18 cellular contexts compared by ENCODE assay signal in genomic region chr2:17615152-17615551, GRCh38.
DNase-seq lines count a peak whose midpoint lies in the region; ATAC-seq, FAIRE-seq and TF ChIP-seq lines count a peak whose summit lies in the region.
"Had no signal": no experiment of that assay in that cellular context is flagged by ENCODE, and none has a peak within 500 bp of the region (broad histone marks: within the 10 kb centered on the region; RNA-seq: fewer than 3 reads in every experiment).

No MANE protein-coding gene starts in this region.

- peaks cover 37% of the 10 kb centered on the region for H3K4me1 ChIP-seq in A673 (ENCODE audit: insufficient read depth, low read length, poor library complexity, severe bottlenecking)
- H3K4me1 ChIP-seq in PC-3 (ENCODE audit: insufficient read depth, low read length) = peaks cover 21% of the 10 kb centered on the region
- H3K4me1 ChIP-seq in keratinocyte (ENCODE audit: control insufficient read depth, extremely low read depth, insufficient read depth, low read length) = peaks cover 24% of the 10 kb centered on the region

- H3K27ac Mint-ChIP-seq in MCF 10A (ENCODE audit: low read depth, unreplicated experiment) = peak overlapping the region; percentile 55
- H3K27ac Mint-ChIP-seq: CD4-positive, CD25-positive, alpha-beta regulatory T cell; GM23338 had no signal

- H3K4me3 ChIP-seq in A673 (ENCODE audit: low read depth, low read length, poor library complexity, severe bottlenecking) (no peak overlapping the region), PC-3 (ENCODE audit: low read length) (no peak overlapping the region), keratinocyte (ENCODE audit: control insufficient read depth in 2 of 3, extremely low read depth in 1 of 3, insufficient read depth in 2 of 3, low read depth in 1 of 3, low read length in 3 of 3) (no peak overlapping the region), WERI-Rb-1 (ENCODE audit: low read depth, low read length) (no peak overlapping the region)
- H3K4me3 ChIP-seq: GM23338 had no signal

- no peaks in the 10 kb centered on the region for H3K27me3 Mint-ChIP-seq in MCF 10A (ENCODE audit: insufficient read depth, unreplicated experiment)
- H3K27me3 Mint-ChIP-seq: CD4-positive, CD25-positive, alpha-beta regulatory T cell had no signal

- H3K9me3 ChIP-seq in A673 (ENCODE audit: low read depth, low read length, poor library complexity, severe bottlenecking) (no peaks in the 10 kb centered on the region), PC-3 (ENCODE audit: low read length) (no peaks in the 10 kb centered on the region), keratinocyte (ENCODE audit: control insufficient read depth, low read depth, low read length) (no peaks in the 10 kb centered on the region), WERI-Rb-1 (ENCODE audit: severe bottlenecking) (no peaks in the 10 kb centered on the region)

- BruUV-seq in A673 (replicated peaks; lab: Mats Ljungman, UMichigan) = no TSS peak
- no TSS peak for BruUV-seq in PC-3 (replicated peaks; lab: Mats Ljungman, UMichigan)
- no TSS peak for BruUV-seq in MCF 10A (replicated peaks; lab: Mats Ljungman, UMichigan)

- H2AFZ ChIP-seq in PC-3 (ENCODE audit: low read length) = no peak overlapping the region
- peak overlapping the region; percentile 9 for H2AFZ ChIP-seq in keratinocyte (ENCODE audit: control insufficient read depth, low read length)
- H2AFZ ChIP-seq: GM23338 had no signal

- H3K4me2 ChIP-seq in PC-3 (ENCODE audit: low read length) = peak overlapping the region; percentile 34
- H3K4me2 ChIP-seq in keratinocyte (ENCODE audit: control insufficient read depth, extremely low read depth, insufficient read depth, low read depth, low read length) = peak overlapping the region; percentile 54

- DNase-seq in A673 (ENCODE audit: low spot score) (no peak), PC-3 (no peak), MCF 10A (ENCODE audit: unreplicated experiment) (no peak), keratinocyte (ENCODE audit: low read depth, low spot score) (no peak), WERI-Rb-1 (no peak)
- DNase-seq: CD4-positive, CD25-positive, alpha-beta regulatory T cell; DMS79; KBM-7; NCI-H1092; NCI-H1436; NCI-H187 treated with DMSO at 0.1 percent for 48 hours; NCI-H2107; SW 1271 had no signal

- FAIRE-seq in keratinocyte (lab: Jason Lieb, UNC) = no peak
- FAIRE-seq: A204.1 had no signal

- no peaks in the 10 kb centered on the region for H3K9me1 ChIP-seq in keratinocyte (ENCODE audit: control insufficient read depth, extremely low read depth, insufficient read depth, low read length)

- H3K9me3 Mint-ChIP-seq in MCF 10A (ENCODE audit: unreplicated experiment) = no peaks in the 10 kb centered on the region
- H3K9me3 Mint-ChIP-seq: GM23338 had no signal

- no peaks in the 10 kb centered on the region for H3K9me2 ChIP-seq in PC-3 (replicated peaks; ENCODE audit: low read length)

- H3K9ac ChIP-seq in PC-3 (ENCODE audit: low read length) (no peak overlapping the region), keratinocyte (ENCODE audit: control insufficient read depth, extremely low read depth, insufficient read depth, low read length) (no peak overlapping the region)

- TF ChIP-seq CTCF in A673 (conservative IDR thresholded peaks at IDR 0.05; ENCODE audit: low read depth, low read length) (no peak), PC-3 (conservative IDR thresholded peaks at IDR 0.05; ENCODE audit: low read depth, low read length) (no peak), MCF 10A (IDR thresholded peaks at IDR 0.05; ENCODE audit: unreplicated experiment) (no peak), keratinocyte (optimal IDR thresholded peaks at IDR 0.05 in 1 of 3, IDR thresholded peaks at IDR 0.05 in 1 of 3, conservative IDR thresholded peaks at IDR 0.05 in 1 of 3; ENCODE audit: extremely low read depth in 1 of 3, insufficient read depth in 2 of 3, low read length in 3 of 3) (no peak), WERI-Rb-1 (IDR thresholded peaks at IDR 0.05; ENCODE audit: low read depth, low read length) (no peak)

- H3K27me3 ChIP-seq in A673 (replicated peaks; ENCODE audit: insufficient read depth, low read depth, low read length, poor library complexity) (no peaks in the 10 kb centered on the region), PC-3 (ENCODE audit: low read length) (no peaks in the 10 kb centered on the region), keratinocyte (ENCODE audit: control insufficient read depth, extremely low read depth, insufficient read depth, low read length) (no peaks in the 10 kb centered on the region), WERI-Rb-1 (ENCODE audit: insufficient read depth, low read depth, severe bottlenecking) (no peaks in the 10 kb centered on the region)

- H4K20me1 ChIP-seq in PC-3 (ENCODE audit: low read length) (no peaks in the 10 kb centered on the region), keratinocyte (ENCODE audit: control insufficient read depth, extremely low read depth, insufficient read depth, low read length) (no peaks in the 10 kb centered on the region)

- H3K4me3 Mint-ChIP-seq in MCF 10A (ENCODE audit: unreplicated experiment) = no peak overlapping the region
- H3K4me3 Mint-ChIP-seq: CD4-positive, CD25-positive, alpha-beta regulatory T cell; GM23338 had no signal

- H3K27ac ChIP-seq in A673 (ENCODE audit: low read depth, low read length, poor library complexity, severe bottlenecking) (peak overlapping the region; percentile 17), PC-3 (ENCODE audit: low read length) (peak overlapping the region; percentile 70), keratinocyte (ENCODE audit: control insufficient read depth, insufficient read depth, low read length) (peak overlapping the region; percentile 50), WERI-Rb-1 (no peak overlapping the region)

- CTCF ChIA-PET in A673 (lab: Charles Lee) (interaction anchor here (1.9 kb wide), 1 partner anchor 56 kb away, joined by 6 read pairs; no protein-coding TSS in a partner anchor), PC-3 (lab: Charles Lee) (no interaction called here), MCF 10A (lab: Yijun Ruan, JAX) (interaction anchor here (0.5 to 1.3 kb wide), 3 partner anchors 23 to 76 kb away, joined by 3 to 4 read pairs (median 3); no protein-coding TSS in a partner anchor)

- dilution Hi-C loops in keratinocyte (cut with MboI; ENCODE audit: extremely low pct_ligation_motif_present, low sequenced_read_pairs) = no loop called here

- ATAC-seq in PC-3 = no peak
- ATAC-seq in GM19023 (IDR thresholded peaks at IDR 0.05; ENCODE audit: unreplicated experiment) = no peak
- no peak for ATAC-seq in GM21576 (IDR thresholded peaks at IDR 0.05; ENCODE audit: unreplicated experiment)
- ATAC-seq in GM18909 (IDR thresholded peaks at IDR 0.05; ENCODE audit: poor library complexity, unreplicated experiment) = no peak
- ATAC-seq: GM23338 had no signal

- POLR2A ChIA-PET in A673 (lab: Charles Lee; ENCODE audit: low non-redundant PET) (no interaction called here), PC-3 (lab: Charles Lee; ENCODE audit: unreplicated experiment) (no interaction called here), MCF 10A (lab: Yijun Ruan, JAX) (interaction anchor here (0.7 to 2.4 kb wide), 2 partner anchors 25 to 75 kb away, joined by 3 to 5 read pairs; no protein-coding TSS in a partner anchor)

- no peaks in the 10 kb centered on the region for H3K79me2 ChIP-seq in PC-3 (ENCODE audit: low read length)
- H3K79me2 ChIP-seq in keratinocyte (ENCODE audit: control insufficient read depth, insufficient read depth, low read length) = no peaks in the 10 kb centered on the region

- no peaks in the 10 kb centered on the region for H3F3A ChIP-seq in PC-3 (ENCODE audit: low read length, unreplicated experiment)

- peaks cover 15% of the 10 kb centered on the region for H3K4me1 Mint-ChIP-seq in MCF 10A (ENCODE audit: insufficient read depth, unreplicated experiment)
- H3K4me1 Mint-ChIP-seq: CD4-positive, CD25-positive, alpha-beta regulatory T cell had no signal

- H3K36me3 ChIP-seq in A673 (ENCODE audit: insufficient read depth, low read length, poor library complexity, severe bottlenecking) (no peaks in the 10 kb centered on the region), PC-3 (ENCODE audit: low read depth, low read length) (no peaks in the 10 kb centered on the region), keratinocyte (ENCODE audit: control insufficient read depth in 2 of 2, extremely low read depth in 1 of 2, insufficient read depth in 2 of 2, low read length in 2 of 2) (no peaks in the 10 kb centered on the region), WERI-Rb-1 (no peaks in the 10 kb centered on the region)

- no peaks in the 10 kb centered on the region for H3K36me3 Mint-ChIP-seq in MCF 10A (ENCODE audit: insufficient read depth, unreplicated experiment)
- H3K36me3 Mint-ChIP-seq: CD4-positive, CD25-positive, alpha-beta regulatory T cell had no signal

- intact Hi-C loops in A673 (cut with micrococcal nuclease; ENCODE audit: unreplicated experiment) = no loop called here
- intact Hi-C loops in PC-3 (cut with micrococcal nuclease) = no loop called here
- intact Hi-C loops in MCF 10A (cut with micrococcal nuclease) = no loop called here
